In genomic region chr9:137198748-137199276, GRCh38 we compare ENCODE assay signal across 9 cellular contexts. TPM values are rescaled to one million over a fixed set of nuclear protein-coding genes. Genes with fewer than 3 reads are reported as not detected.
DNase-seq lines count a peak whose midpoint lies in the region; ATAC-seq, FAIRE-seq and TF ChIP-seq lines count a peak whose summit lies in the region.
"Had no signal": no experiment of that assay in that cellular context is flagged by ENCODE, and none has a peak within 500 bp of the region (broad histone marks: within the 10 kb centered on the region; RNA-seq: fewer than 3 reads in every experiment).

No MANE protein-coding gene starts in this region.

- in situ Hi-C loops in IMR-90 (cut with MboI; ENCODE audit: low sequenced_read_pairs), result no loop called here
- in situ Hi-C loops in gastrocnemius medialis (cut with MboI; ENCODE audit: low sequenced_read_pairs in 4 of 4), result no loop called here

- TF ChIP-seq CTCF in IMR-90 (conservative IDR thresholded peaks at IDR 0.05; ENCODE audit: low read depth, low read length) (no peak), colonic mucosa (IDR thresholded peaks at IDR 0.05) (no peak), nephron (IDR thresholded peaks at IDR 0.05; ENCODE audit: unreplicated experiment in 3 of 3) (no peak), gastrocnemius medialis (IDR thresholded peaks at IDR 0.05 in 4 of 5, conservative IDR thresholded peaks at IDR 0.05 in 1 of 5) (no peak)

- H3K27ac ChIP-seq in BLaER1 treated with 17β-estradiol and CSF1 and Interleukin-3, amounts not matched to agents 10 nM and 100 nM, result no peak overlapping the region
- no peak overlapping the region for H3K27ac ChIP-seq in IMR-90 (ENCODE audit: insufficient read depth, low read length)
- H3K27ac ChIP-seq in colonic mucosa, result peak overlapping the region; percentile 90
- no peak overlapping the region for H3K27ac ChIP-seq in gastrocnemius medialis

- H3K18ac ChIP-seq in IMR-90 (ENCODE audit: low read depth, low read length), result no peak overlapping the region

- no peak overlapping the region for H2BK20ac ChIP-seq in IMR-90 (ENCODE audit: low read depth, low read length)

- CTCF ChIA-PET in IMR-90 (lab: Yijun Ruan, JAX), result no interaction called here

- POLR2A ChIA-PET in IMR-90 (lab: Charles Lee; ENCODE audit: unreplicated experiment), result interaction anchor here (1.3 kb wide), 2 partner anchors 10 to 42 kb away, joined by 3 to 4 read pairs; partner anchors contain the start of genes SSNA1 and TUBB4B

- H3K9ac ChIP-seq in BLaER1 treated with 17β-estradiol and CSF1 and Interleukin-3, amounts not matched to agents 10 nM and 100 nM, result peak overlapping the region; percentile 79 to 97 (median 88); a peak in 21 of 22 replicates
- peak overlapping the region; percentile 16; the same call in 1 of the 2 replicates for H3K9ac ChIP-seq in IMR-90 (ENCODE audit: low read depth, low read length)
- peak overlapping the region; percentile 87 to 92 for H3K9ac ChIP-seq in colonic mucosa (ENCODE audit: low read depth in 2 of 2, low read length in 2 of 2)

- H3K56ac ChIP-seq in IMR-90 (ENCODE audit: extremely low read depth, insufficient read depth, low read length), result no peak overlapping the region

- FAIRE-seq in H54 (lab: Jason Lieb, UNC), result no peak

- 82% methylated on average over 2 of the region's 15 CpGs; no CpG with 5 or more reads in 1 of the 2 experiments for WGBS in IMR-90 (ENCODE audit: extremely low coverage in 2 of 2, insufficient read length in 1 of 2), 2 experiments

- no TSS peak for BruUV-seq in IMR-90 (replicated peaks; lab: Mats Ljungman, UMichigan)

- H3K4me3 Mint-ChIP-seq in nephron, result peak overlapping the region; percentile 68 to 89 (median 77)

- H2AK9ac ChIP-seq in IMR-90 (replicated peaks; ENCODE audit: low read depth, low read length, poor library complexity), result peak overlapping the region; percentile 91

- peak overlapping the region; percentile 79 to 89 (median 86); a peak in 17 of 20 replicates for H3K4me3 ChIP-seq in BLaER1 treated with 17β-estradiol and CSF1 and Interleukin-3, amounts not matched to agents 10 nM and 100 nM
- H3K4me3 ChIP-seq in IMR-90 (ENCODE audit: insufficient read depth, low read depth, low read length) (no peak overlapping the region; the same call in 1 of the 2 replicates), colonic mucosa (peak overlapping the region; percentile 50), gastrocnemius medialis (peak overlapping the region in 1 of 4 donors; percentile 44)

- no peak for DNase-seq in IMR-90
- DNase-seq in colonic mucosa, result peak; percentile 61
- DNase-seq in gastrocnemius medialis, result no peak
- no peak for DNase-seq in H54 (ENCODE audit: insufficient read length, low spot score)
- DNase-seq in retina, result no peak
- DNase-seq in inferior parietal cortex (ENCODE audit: extremely low spot score), result no peak
- DNase-seq: activated naive CD8-positive, alpha-beta T cell treated with anti-CD3 and anti-CD28 coated beads, Interleukin-2, amount 10 ng/mL, durations not matched to agents 7 days and 5 days had no signal

- 0 out of 2 replicates have a peak overlapping the region, but pooled peaks have one; percentile 11 for H3K23ac ChIP-seq in IMR-90 (ENCODE audit: low read depth, low read length)

- no peak overlapping the region for H3K4ac ChIP-seq in IMR-90 (ENCODE audit: low read depth, low read length)

- TF ChIP-seq POLR2A in IMR-90 (IDR thresholded peaks at IDR 0.05; ENCODE audit: low read depth, low read length), result no peak
- TF ChIP-seq POLR2A in gastrocnemius medialis (IDR thresholded peaks at IDR 0.05), result no peak
- no peak for TF ChIP-seq POLR2A in H54 (IDR thresholded peaks at IDR 0.05; ENCODE audit: low read depth, low read length)

- no peaks in the 10 kb centered on the region for H3K9me3 Mint-ChIP-seq in nephron
- H3K9me3 Mint-ChIP-seq: activated naive CD8-positive, alpha-beta T cell treated with anti-CD3 and anti-CD28 coated beads, Interleukin-2, amount 10 ng/mL, durations not matched to agents 7 days and 5 days had no signal

- no peak overlapping the region for H4K8ac ChIP-seq in IMR-90 (ENCODE audit: low read depth in 2 of 2, low read length in 2 of 2)

- TF ChIP-seq RAD21 in IMR-90 (IDR thresholded peaks at IDR 0.05; ENCODE audit: low read length), result no peak

- H3K4me1 Mint-ChIP-seq in nephron, result peaks cover 7% of the 10 kb centered on the region

- no peak overlapping the region for H2BK15ac ChIP-seq in IMR-90 (ENCODE audit: low read depth, low read length)

- H2AK5ac ChIP-seq in IMR-90 (ENCODE audit: low read depth, low read length), result no peak overlapping the region

- H3K79me1 ChIP-seq in IMR-90 (ENCODE audit: low read depth in 1 of 2, low read length in 2 of 2), result peaks cover 13 to 78% of the 10 kb centered on the region in 2 experiments

- H3K36me3 ChIP-seq in BLaER1 treated with 17β-estradiol and CSF1 and Interleukin-3, amounts not matched to agents 10 nM and 100 nM, result peaks cover 0 to 27% (median 0%) of the 10 kb centered on the region in 11 experiments; a peak in 4 of 22 replicates
- H3K36me3 ChIP-seq in IMR-90 (ENCODE audit: control insufficient read depth, insufficient read depth, low read length), result no peaks in the 10 kb centered on the region
- H3K36me3 ChIP-seq in colonic mucosa, result no peaks in the 10 kb centered on the region
- no peaks in the 10 kb centered on the region for H3K36me3 ChIP-seq in gastrocnemius medialis

- H3K4me2 ChIP-seq in BLaER1 treated with 17β-estradiol and CSF1 and Interleukin-3, amounts not matched to agents 10 nM and 100 nM, result peak overlapping the region; percentile 88 to 100 (median 97)
- H3K4me2 ChIP-seq in IMR-90 (ENCODE audit: low read depth, low read length), result peak overlapping the region; percentile 69

- H3K14ac ChIP-seq in IMR-90 (replicated peaks; ENCODE audit: low read depth, low read length), result no peak overlapping the region

- H3K4me1 ChIP-seq in BLaER1 treated with 17β-estradiol and CSF1 and Interleukin-3, amounts not matched to agents 10 nM and 100 nM, result peaks cover 54 to 86% (median 66%) of the 10 kb centered on the region in 10 experiments
- H3K4me1 ChIP-seq in IMR-90 (ENCODE audit: control insufficient read depth, insufficient read depth, low read length) (peaks cover 17% of the 10 kb centered on the region), colonic mucosa (peaks cover 33% of the 10 kb centered on the region), gastrocnemius medialis (peaks cover 51 to 67% of the 10 kb centered on the region in 2 donors)

- no peaks in the 10 kb centered on the region for H3K27me3 Mint-ChIP-seq in nephron (ENCODE audit: low read depth)
- H3K27me3 Mint-ChIP-seq: activated naive CD8-positive, alpha-beta T cell treated with anti-CD3 and anti-CD28 coated beads, Interleukin-2, amount 10 ng/mL, durations not matched to agents 7 days and 5 days had no signal

- intact Hi-C loops in IMR-90 (cut with micrococcal nuclease) (no loop called here), colonic mucosa (cut with DNase I) (no loop called here), gastrocnemius medialis (cut with DNase I; ENCODE audit: low total_unique reads) (no loop called here)

- H2BK5ac ChIP-seq in IMR-90 (ENCODE audit: low read depth, low read length, poor library complexity, severe bottlenecking), result no peak overlapping the region

- H4K5ac ChIP-seq in IMR-90 (ENCODE audit: low read depth, low read length), result no peak overlapping the region

- peak overlapping the region; percentile 5 for H2AFZ ChIP-seq in IMR-90 (replicated peaks; ENCODE audit: low read length, poor library complexity)

- no peak overlapping the region for H2BK120ac ChIP-seq in IMR-90 (ENCODE audit: low read depth, low read length)

- ATAC-seq in IMR-90 (ENCODE audit: low read depth) (no peak), gastrocnemius medialis (no peak)

- dilution Hi-C loops in IMR-90 (cut with HindIII; ENCODE audit: low sequenced_read_pairs, unreplicated experiment), result no loop called here

- H3K36me3 Mint-ChIP-seq in nephron (ENCODE audit: low read depth), result no peaks in the 10 kb centered on the region
- H3K36me3 Mint-ChIP-seq: activated naive CD8-positive, alpha-beta T cell treated with anti-CD3 and anti-CD28 coated beads, Interleukin-2, amount 10 ng/mL, durations not matched to agents 7 days and 5 days had no signal

- no peak overlapping the region for H3K27ac Mint-ChIP-seq in nephron

- H3K27me3 ChIP-seq in BLaER1 treated with 17β-estradiol and CSF1 and Interleukin-3, amounts not matched to agents 10 nM and 100 nM, result no peaks in the 10 kb centered on the region
- H3K27me3 ChIP-seq in IMR-90 (ENCODE audit: control insufficient read depth, insufficient read depth, low read length) (no peaks in the 10 kb centered on the region), colonic mucosa (no peaks in the 10 kb centered on the region), gastrocnemius medialis (no peaks in the 10 kb centered on the region)

- H4K20me1 ChIP-seq in BLaER1 treated with 17β-estradiol and CSF1 and Interleukin-3, amounts not matched to agents 10 nM and 100 nM, result peaks cover 14 to 86% (median 59%) of the 10 kb centered on the region in 11 experiments; a peak in 21 of 22 replicates
- peaks cover 34% of the 10 kb centered on the region for H4K20me1 ChIP-seq in IMR-90 (ENCODE audit: insufficient read depth, low read length)

- H3K9me3 ChIP-seq in BLaER1 treated with 17β-estradiol and CSF1 and Interleukin-3, amounts not matched to agents 10 nM and 100 nM (replicated peaks in 1 of 11), result no peaks in the 10 kb centered on the region
- H3K9me3 ChIP-seq in IMR-90 (ENCODE audit: control insufficient read depth, insufficient read depth, low read length), result no peaks in the 10 kb centered on the region
- no peaks in the 10 kb centered on the region for H3K9me3 ChIP-seq in colonic mucosa
- no peaks in the 10 kb centered on the region for H3K9me3 ChIP-seq in gastrocnemius medialis

- H4K91ac ChIP-seq in IMR-90 (ENCODE audit: insufficient read depth, low read depth, low read length), result no peak overlapping the region

- H3K9me1 ChIP-seq in IMR-90 (ENCODE audit: insufficient read depth, low read length), result 0 out of 2 replicates have a peak, but pooled peaks cover 2% of the 10 kb centered on the region

RNA-seq across cellular contexts. Expression of gene TPRN, which starts 1.7 kb away (rescaled TPM):
- 1.7 and 1.8 TPM in 2 replicates for total RNA-seq in IMR-90 (2012; rRNA removed)
- 5.3 and 7.1 TPM in 2 replicates for polyA plus RNA-seq in IMR-90 (2012; rRNA removed)
- 5.4 and 5.8 TPM in 2 replicates for polyA plus RNA-seq in IMR-90 (2012; cell fraction: cytosol; rRNA removed)
- 6.4 and 17.7 TPM in 2 replicates for polyA plus RNA-seq in IMR-90 (2012; cell fraction: nucleus; rRNA removed; ENCODE audit: low replicate concordance)
- total RNA-seq in colonic mucosa, result 100 to 1,000 TPM in 1 of 2 donors, 10 to 100 TPM in 1; 83.1 to 124 TPM
- total RNA-seq in gastrocnemius medialis, result 10 to 100 TPM in 1 of 4 donors, 1 to 10 TPM in 3; 3.4 to 10.2 (median 6.3) TPM

RNA-seq across cellular contexts. Expression of gene TMEM203, which starts 6.6 kb away (rescaled TPM):
- 18.8 and 20.8 TPM in 2 replicates for total RNA-seq in IMR-90 (2012; rRNA removed)
- polyA plus RNA-seq in IMR-90 (2012; rRNA removed), result 39.1 and 40.6 TPM in 2 replicates
- 37.1 and 39.7 TPM in 2 replicates for polyA plus RNA-seq in IMR-90 (2012; cell fraction: cytosol; rRNA removed)
- 13.2 and 13.3 TPM in 2 replicates for polyA plus RNA-seq in IMR-90 (2012; cell fraction: nucleus; rRNA removed; ENCODE audit: low replicate concordance)
- 10 to 100 TPM; 35.7 to 43.5 TPM for total RNA-seq in colonic mucosa
- total RNA-seq in gastrocnemius medialis, result 10 to 100 TPM; 24.7 to 45.9 (median 32.0) TPM

RNA-seq across cellular contexts. Expression of gene NDOR1, which starts 6.7 kb away (rescaled TPM):
- total RNA-seq in IMR-90 (2012; rRNA removed), result 0.90 and 1.1 TPM in 2 replicates
- polyA plus RNA-seq in IMR-90 (2012; rRNA removed), result 10.6 and 14.0 TPM in 2 replicates
- 4.5 and 5.9 TPM in 2 replicates for polyA plus RNA-seq in IMR-90 (2012; cell fraction: cytosol; rRNA removed)
- polyA plus RNA-seq in IMR-90 (2012; cell fraction: nucleus; rRNA removed; ENCODE audit: low replicate concordance), result 35.3 and 101 TPM in 2 replicates
- 10 to 100 TPM; 11.7 to 36.9 TPM for total RNA-seq in colonic mucosa
- total RNA-seq in gastrocnemius medialis, result 1 to 10 TPM; 2.4 to 5.0 (median 4.1) TPM

RNA-seq across cellular contexts. Expression of gene SSNA1, which starts 10.3 kb away (rescaled TPM):
- total RNA-seq in IMR-90 (2012; rRNA removed) (55.7 and 63.9 TPM in 2 replicates), colonic mucosa (100 to 1,000 TPM in 1 of 2 donors, 10 to 100 TPM in 1; 60.0 to 100 TPM), gastrocnemius medialis (100 to 1,000 TPM in 2 of 4 donors, 10 to 100 TPM in 2; 73.3 to 164 (median 94.4) TPM)
- 86.7 and 107 TPM in 2 replicates for polyA plus RNA-seq in IMR-90 (2012; rRNA removed)
- 102 and 149 TPM in 2 replicates for polyA plus RNA-seq in IMR-90 (2012; cell fraction: cytosol; rRNA removed)
- 40.6 and 69.4 TPM in 2 replicates for polyA plus RNA-seq in IMR-90 (2012; cell fraction: nucleus; rRNA removed; ENCODE audit: low replicate concordance)

RNA-seq across cellular contexts. Expression of gene ANAPC2, which starts 10.5 kb away (rescaled TPM):
- total RNA-seq in IMR-90 (2012; rRNA removed), result 9.3 and 9.4 TPM in 2 replicates
- 29.5 and 34.3 TPM in 2 replicates for polyA plus RNA-seq in IMR-90 (2012; rRNA removed)
- 18.0 and 23.4 TPM in 2 replicates for polyA plus RNA-seq in IMR-90 (2012; cell fraction: cytosol; rRNA removed)
- polyA plus RNA-seq in IMR-90 (2012; cell fraction: nucleus; rRNA removed; ENCODE audit: low replicate concordance), result 171 and 370 TPM in 2 replicates
- total RNA-seq in colonic mucosa, result 10 to 100 TPM; 33.8 to 67.8 TPM
- total RNA-seq in gastrocnemius medialis, result 10 to 100 TPM; 10.2 to 12.4 (median 10.8) TPM

Comparison
In these comparisons a context has a peak if more than half of its experiments do, and no peak if none do; other contexts are left out.
1. H3K9ac ChIP-seq: peak in every context shown above with its lines; median percentile 90 in colonic mucosa; 88 in BLaER1 treated with 17β-estradiol and CSF1 and Interleukin-3, amounts not matched to agents 10 nM and 100 nM; 16 in IMR-90.
2. RNA of gene TPRN, which starts 1.7 kb away (total RNA-seq): 83.1 to 124 TPM in colonic mucosa; 3.4 to 10.2 TPM in gastrocnemius medialis and 1.7 to 1.8 TPM in IMR-90; every median in the first group is over 4 times any median in the second.